In genomic region chr2:38671946-38672345, GRCh38 we compare ENCODE assay signal across 19 cellular contexts. TPM values are rescaled to one million over a fixed set of nuclear protein-coding genes. Genes with fewer than 3 reads are reported as not detected.
DNase-seq lines count a peak whose midpoint lies in the region; ATAC-seq and TF ChIP-seq lines count a peak whose summit lies in the region.
"Had no signal": no experiment of that assay in that cellular context is flagged by ENCODE, and none has a peak within 500 bp of the region (broad histone marks: within the 10 kb centered on the region; RNA-seq: fewer than 3 reads in every experiment).

No MANE protein-coding gene starts in this region.

- no peak overlapping the region for H3K27ac ChIP-seq in endodermal cell (ENCODE audit: low read depth, low read length)
- H3K27ac ChIP-seq in Peyer's patch: peak overlapping the region in 1 of 4 donors; percentile 10
- H3K27ac ChIP-seq: 22Rv1, BLaER1 had no signal

- no peak overlapping the region for H3K9ac ChIP-seq in endodermal cell (ENCODE audit: extremely low read depth, low read length, poor library complexity, severe bottlenecking)
- H3K9ac ChIP-seq: BLaER1 had no signal

- TF ChIP-seq POLR2A in Peyer's patch (IDR thresholded peaks at IDR 0.05): no peak

- DNase-seq in T-helper 1 cell (no peak), endodermal cell (peak; percentile 45), DMS79 (lab: John Stamatoyannopoulos, UW) (no peak), Peyer's patch (no peak)
- DNase-seq in activated naive CD4-positive, alpha-beta T cell (lab: John Stamatoyannopoulos, UW): no peak
- DNase-seq: DMS79 treated with DMSO at 0.1 percent for 48 hours, HCEC 1CT, Karpas-422, MM.1S, NCI-H1105, NCI-H187, NCI-H774, SHP77 treated with DMSO at 0.1 percent for 48 hours had no signal

- no peaks in the 10 kb centered on the region for H3K4me1 ChIP-seq in endodermal cell (ENCODE audit: control insufficient read depth, insufficient read depth, low read length)
- H3K4me1 ChIP-seq in Peyer's patch: peaks cover 0 to 11% (median 1%) of the 10 kb centered on the region in 4 donors

- no peak overlapping the region for H3K4me3 ChIP-seq in endodermal cell (ENCODE audit: low read length)
- no peak overlapping the region for H3K4me3 ChIP-seq in Peyer's patch
- H3K4me3 ChIP-seq: BLaER1 had no signal

- no peak overlapping the region for H3K4me3 Mint-ChIP-seq in T-helper 1 cell treated with Interleukin-12 subunit alpha and Interleukin-12 subunit beta and Interleukin-4 antibody, amounts not matched to agents 30 μg/mL and 1 μg/mL, for 36 hours
- no peak overlapping the region for H3K4me3 Mint-ChIP-seq in activated naive CD4-positive, alpha-beta T cell treated with anti-CD3 and anti-CD28 coated beads, Interleukin-2, amount 50 U/mL, for 24 hours
- no peak overlapping the region for H3K4me3 Mint-ChIP-seq in endodermal cell

- ATAC-seq in GM18519 (IDR thresholded peaks at IDR 0.05; ENCODE audit: low FRiP score, unreplicated experiment): no peak
- ATAC-seq: Panc1 had no signal

- peak overlapping the region; percentile 65 for H3K27ac Mint-ChIP-seq in T-helper 1 cell treated with Interleukin-12 subunit alpha and Interleukin-12 subunit beta and Interleukin-4 antibody, amounts not matched to agents 30 μg/mL and 1 μg/mL, for 36 hours
- peak overlapping the region; percentile 82 for H3K27ac Mint-ChIP-seq in activated naive CD4-positive, alpha-beta T cell treated with anti-CD3 and anti-CD28 coated beads, Interleukin-2, amount 50 U/mL, for 24 hours
- no peak overlapping the region for H3K27ac Mint-ChIP-seq in endodermal cell

- no peaks in the 10 kb centered on the region for H3K27me3 ChIP-seq in endodermal cell (ENCODE audit: control insufficient read depth, insufficient read depth, low read length, poor library complexity, severe bottlenecking)
- H3K27me3 ChIP-seq in Peyer's patch: no peaks in the 10 kb centered on the region
- H3K27me3 ChIP-seq: BLaER1 had no signal

- TF ChIP-seq CTCF in endodermal cell (conservative IDR thresholded peaks at IDR 0.05) (no peak), Peyer's patch (IDR thresholded peaks at IDR 0.05) (no peak)

- no peaks in the 10 kb centered on the region for H3K9me3 Mint-ChIP-seq in T-helper 1 cell treated with Interleukin-12 subunit alpha and Interleukin-12 subunit beta and Interleukin-4 antibody, amounts not matched to agents 30 μg/mL and 1 μg/mL, for 36 hours
- H3K9me3 Mint-ChIP-seq in activated naive CD4-positive, alpha-beta T cell treated with anti-CD3 and anti-CD28 coated beads, Interleukin-2, amount 50 U/mL, for 24 hours: no peaks in the 10 kb centered on the region
- H3K9me3 Mint-ChIP-seq in endodermal cell: peaks cover 1% of the 10 kb centered on the region

- H3K27me3 Mint-ChIP-seq in T-helper 1 cell treated with Interleukin-12 subunit alpha and Interleukin-12 subunit beta and Interleukin-4 antibody, amounts not matched to agents 30 μg/mL and 1 μg/mL, for 36 hours (ENCODE audit: low read depth): no peaks in the 10 kb centered on the region
- no peaks in the 10 kb centered on the region for H3K27me3 Mint-ChIP-seq in activated naive CD4-positive, alpha-beta T cell treated with anti-CD3 and anti-CD28 coated beads, Interleukin-2, amount 50 U/mL, for 24 hours
- no peaks in the 10 kb centered on the region for H3K27me3 Mint-ChIP-seq in endodermal cell (ENCODE audit: insufficient read depth)

- H3K36me3 Mint-ChIP-seq in T-helper 1 cell treated with Interleukin-12 subunit alpha and Interleukin-12 subunit beta and Interleukin-4 antibody, amounts not matched to agents 30 μg/mL and 1 μg/mL, for 36 hours (ENCODE audit: low read depth): peaks cover 50% of the 10 kb centered on the region
- peaks cover 17% of the 10 kb centered on the region for H3K36me3 Mint-ChIP-seq in activated naive CD4-positive, alpha-beta T cell treated with anti-CD3 and anti-CD28 coated beads, Interleukin-2, amount 50 U/mL, for 24 hours
- peaks cover 21% of the 10 kb centered on the region for H3K36me3 Mint-ChIP-seq in endodermal cell (ENCODE audit: low read depth)

- H3K4me1 Mint-ChIP-seq in T-helper 1 cell treated with Interleukin-12 subunit alpha and Interleukin-12 subunit beta and Interleukin-4 antibody, amounts not matched to agents 30 μg/mL and 1 μg/mL, for 36 hours (ENCODE audit: low read depth): peaks cover 59% of the 10 kb centered on the region
- peaks cover 66% of the 10 kb centered on the region for H3K4me1 Mint-ChIP-seq in activated naive CD4-positive, alpha-beta T cell treated with anti-CD3 and anti-CD28 coated beads, Interleukin-2, amount 50 U/mL, for 24 hours
- H3K4me1 Mint-ChIP-seq in endodermal cell: peaks cover 19% of the 10 kb centered on the region

- H3K9me3 ChIP-seq in endodermal cell (ENCODE audit: control insufficient read depth, low read length): no peaks in the 10 kb centered on the region
- no peaks in the 10 kb centered on the region for H3K9me3 ChIP-seq in Peyer's patch
- H3K9me3 ChIP-seq: BLaER1 had no signal

- H3K36me3 ChIP-seq in endodermal cell (ENCODE audit: control insufficient read depth, insufficient read depth, low read length): peaks cover 7% of the 10 kb centered on the region
- H3K36me3 ChIP-seq in Peyer's patch: peaks cover 0 to 14% (median 0%) of the 10 kb centered on the region in 3 donors

- WGBS in endodermal cell (ENCODE audit: insufficient coverage in 1 of 2, insufficient read length in 1 of 2), 2 experiments: 69 to 87% methylated on average over 1 to 2 of the region's 2 CpGs

RNA-seq across cellular contexts. Expression of gene GALM, which starts 6.0 kb away (rescaled TPM):
- total RNA-seq in endodermal cell (10 to 100 TPM; 14.2 to 16.2 TPM), Peyer's patch (100 to 1,000 TPM in 1 of 4 donors, 10 to 100 TPM in 3; 68.1 to 118 (median 86.0) TPM)
- 9.3 TPM for polyA plus RNA-seq in endodermal cell (2013, experiment 1 of 2)
- 8.8 TPM for polyA plus RNA-seq in endodermal cell (2013, experiment 2 of 2)

Comparison
In these comparisons a context has a peak if more than half of its experiments do, and no peak if none do; other contexts are left out.
1. RNA of gene GALM, which starts 6.0 kb away (total RNA-seq): 68.1 to 118 TPM in Peyer's patch; 14.2 to 16.2 TPM in endodermal cell; every median in the first group is over 4 times any median in the second.